ENCODE assay signal across 8 cellular contexts in the genomic region with DNA sequence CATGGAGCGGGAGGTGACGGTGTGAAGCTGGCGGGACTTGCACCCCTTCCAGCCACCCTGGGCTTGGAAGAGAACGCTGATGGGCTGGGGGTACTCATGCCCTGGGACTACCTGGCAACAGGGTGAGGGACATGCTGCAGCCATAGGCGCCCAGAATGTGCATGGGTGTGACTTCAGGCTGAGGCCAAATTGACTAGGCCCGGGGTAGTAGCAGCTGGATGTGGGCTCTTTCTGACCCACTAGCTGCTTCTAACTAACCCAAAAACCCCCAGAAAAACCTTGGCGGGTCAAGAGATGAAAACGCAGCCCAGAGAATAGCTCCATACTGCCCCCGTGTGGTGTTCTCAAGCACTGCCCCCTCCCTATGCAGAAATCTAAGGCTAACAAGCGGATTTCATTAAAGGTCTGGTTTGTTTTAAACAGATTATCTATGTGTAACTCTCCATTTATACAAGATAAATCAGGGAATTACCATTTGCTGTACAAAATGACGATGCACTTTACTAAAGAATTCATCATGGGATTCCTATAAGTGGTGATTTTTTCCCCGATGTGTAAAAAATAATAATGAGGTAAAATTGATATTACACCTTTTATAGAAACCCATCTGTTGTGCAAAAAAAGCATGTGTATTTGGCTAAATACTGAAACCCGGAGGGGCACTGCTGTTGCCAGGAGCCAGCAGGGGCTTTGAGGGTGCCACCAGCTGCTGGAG. TPM values are rescaled to one million over a fixed set of nuclear protein-coding genes. Genes with fewer than 3 reads are reported as not detected.
DNase-seq lines count a peak whose midpoint lies in the region; ATAC-seq, FAIRE-seq and TF ChIP-seq lines count a peak whose summit lies in the region.

No MANE protein-coding gene starts in this region.

- no peak overlapping the region for H3K27ac ChIP-seq in small intestine (ENCODE audit: low read depth in 1 of 2, low read length in 1 of 2)

- peaks cover 24% of the 10 kb centered on the region for H3K27me3 Mint-ChIP-seq in activated naive CD8-positive, alpha-beta T cell treated with anti-CD3 and anti-CD28 coated beads, Interleukin-2, amount 50 U/mL, for 24 hours

- CTCF ChIA-PET in HEK293T (lab: Yijun Ruan, JAX): interaction anchor here (0.5 to 2.3 kb wide), 22 partner anchors 8 to 236 kb away, joined by 3 to 31 read pairs (median 4); partner anchors contain the start of genes ABCF2, CHPF2 and GBX1

- no peaks in the 10 kb centered on the region for H3K36me3 ChIP-seq in small intestine (ENCODE audit: control insufficient read depth in 2 of 2, insufficient read depth in 2 of 2, low read length in 2 of 2)

- 18 to 38% (median 28%) methylated on average over 13 of the region's 13 CpGs for WGBS in small intestine, 3 donors

- no peaks in the 10 kb centered on the region for H3K9me3 Mint-ChIP-seq in activated naive CD8-positive, alpha-beta T cell treated with anti-CD3 and anti-CD28 coated beads, Interleukin-2, amount 50 U/mL, for 24 hours

- no peak overlapping the region for H3K27ac Mint-ChIP-seq in activated naive CD8-positive, alpha-beta T cell treated with anti-CD3 and anti-CD28 coated beads, Interleukin-2, amount 50 U/mL, for 24 hours

- H3K9me3 ChIP-seq in small intestine (ENCODE audit: control insufficient read depth, low read depth): no peaks in the 10 kb centered on the region

- POLR2A ChIA-PET in HEK293T (lab: Yijun Ruan, JAX): interaction anchor here (1.4 to 3.5 kb wide), 5 partner anchors 8 to 33 kb away, joined by 5 to 29 read pairs (median 5); partner anchors contain the start of genes ABCF2 and CHPF2

- H3K4me1 Mint-ChIP-seq in activated naive CD8-positive, alpha-beta T cell treated with anti-CD3 and anti-CD28 coated beads, Interleukin-2, amount 50 U/mL, for 24 hours: peaks cover 37% of the 10 kb centered on the region

- DNase-seq in COLO668 (lab: John Stamatoyannopoulos, UW; ENCODE audit: unreplicated experiment): peak; percentile 41
- peak; percentile 80 for DNase-seq in HEK293T (ENCODE audit: extremely low spot score)
- no peak for DNase-seq in RCC 7860 (ENCODE audit: low spot score)
- peak; percentile 77 for DNase-seq in activated naive CD8-positive, alpha-beta T cell treated with anti-CD3 and anti-CD28 coated beads, Interleukin-2, amount 50 U/mL, for 24 hours
- DNase-seq in hepatic stellate cell (ENCODE audit: low spot score): peak; percentile 85
- DNase-seq in small intestine: peak; percentile 57
- no peak for DNase-seq in NCI-H128 (lab: John Stamatoyannopoulos, UW; ENCODE audit: unreplicated experiment)

- FAIRE-seq in RCC 7860 (lab: Jason Lieb, UNC) (peak; percentile 62), small intestine (lab: Jason Lieb, UNC) (no peak)

- H3K36me3 Mint-ChIP-seq in activated naive CD8-positive, alpha-beta T cell treated with anti-CD3 and anti-CD28 coated beads, Interleukin-2, amount 50 U/mL, for 24 hours (ENCODE audit: low read depth): no peaks in the 10 kb centered on the region

- peaks cover 4 to 5% of the 10 kb centered on the region in 2 donors for H3K4me1 ChIP-seq in small intestine (ENCODE audit: control insufficient read depth in 2 of 2, insufficient read depth in 1 of 2, low read depth in 1 of 2, low read length in 1 of 2)

- no peak overlapping the region for H3K4me3 ChIP-seq in small intestine (ENCODE audit: low read depth in 1 of 2, low read length in 2 of 2)

- peak overlapping the region; percentile 41 for H3K4me3 Mint-ChIP-seq in activated naive CD8-positive, alpha-beta T cell treated with anti-CD3 and anti-CD28 coated beads, Interleukin-2, amount 50 U/mL, for 24 hours

- no peak for ATAC-seq in activated naive CD8-positive, alpha-beta T cell treated with anti-CD3 and anti-CD28 coated beads, Interleukin-2, amount 50 U/mL, for 24 hours
- ATAC-seq in HG02970 (IDR thresholded peaks at IDR 0.05; ENCODE audit: low FRiP score, unreplicated experiment): no peak

- peaks cover 0 to 4% of the 10 kb centered on the region in 2 donors for H3K27me3 ChIP-seq in small intestine (ENCODE audit: control insufficient read depth in 2 of 2, insufficient read depth in 2 of 2, low read length in 2 of 2)

TF ChIP-seq in HEK293T, 16 proteins besides CTCF, POLR2A, EP300 and RAD21:
- TF ChIP-seq SP1 (IDR thresholded peaks at IDR 0.05): no peak

RNA-seq across cellular contexts. Expression of gene SMARCD3, which starts 4.2 kb away (rescaled TPM):
- polyA plus RNA-seq in small intestine: 10 to 100 TPM in 1 of 3 donors, 1 to 10 TPM in 1, under 1 TPM in 1; 0.89 to 11.1 (median 9.6) TPM

RNA-seq across cellular contexts. Expression of gene CHPF2, which starts 12.0 kb away (rescaled TPM):
- 10 to 100 TPM; 11.6 to 18.4 (median 17.8) TPM for polyA plus RNA-seq in small intestine

RNA-seq across cellular contexts. Expression of gene ABCF2, which starts 17.3 kb away (rescaled TPM):
- polyA plus RNA-seq in small intestine: 10 to 100 TPM; 11.0 to 23.7 (median 11.1) TPM

RNA-seq across cellular contexts. Expression of gene H2BK1, which starts 34.0 kb away (rescaled TPM):
- not detected for polyA plus RNA-seq in small intestine

RNA-seq across cellular contexts. Expression of gene ASB10, which starts 57.3 kb away (rescaled TPM):
- not detected for polyA plus RNA-seq in small intestine

Comparison
In these comparisons a context has a peak if more than half of its experiments do, and no peak if none do; other contexts are left out.
1. DNase-seq: peak in COLO668 (single experiment), HEK293T (single experiment), activated naive CD8-positive, alpha-beta T cell treated with anti-CD3 and anti-CD28 coated beads, Interleukin-2, amount 50 U/mL, for 24 hours (single experiment), hepatic stellate cell (single experiment) and small intestine (single experiment); none in RCC 7860 (single experiment) and NCI-H128 (single experiment).